20 cellular contexts compared by ENCODE assay signal in the genomic region with DNA sequence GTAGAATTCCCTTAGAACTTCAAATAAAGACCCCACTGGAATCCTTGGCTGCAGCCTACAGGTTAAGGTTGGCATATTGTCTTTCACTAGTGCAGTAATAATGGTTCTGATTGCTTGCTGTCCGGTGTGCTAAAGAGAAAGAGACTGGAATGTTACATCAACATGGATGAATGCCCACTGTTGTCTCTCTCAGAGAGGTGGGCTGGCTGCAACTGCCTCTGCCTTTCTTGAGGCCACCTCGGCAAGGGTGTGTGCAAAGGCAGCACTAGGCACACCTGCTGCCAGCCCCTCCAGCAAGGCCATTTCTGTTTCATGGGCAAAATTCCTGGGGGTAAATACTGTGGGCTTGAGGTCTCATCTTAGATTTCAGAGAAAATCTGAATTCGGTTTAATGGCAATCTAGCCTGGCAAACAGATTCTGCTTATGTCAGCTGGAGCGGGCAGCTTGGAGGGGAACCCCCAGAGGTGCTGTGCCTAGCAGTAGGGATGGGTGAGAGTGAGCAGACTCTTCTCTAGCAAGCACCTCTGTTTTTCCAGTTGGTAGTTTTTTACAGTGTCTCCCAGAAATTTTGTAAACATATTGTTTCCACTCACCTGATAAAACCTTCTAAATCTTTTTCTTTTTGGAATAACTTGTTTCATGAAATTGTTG.
"Had no signal": no experiment of that assay in that cellular context is flagged by ENCODE, and none has a peak within 500 bp of the region (broad histone marks: within the 10 kb centered on the region; RNA-seq: fewer than 3 reads in every experiment).

No MANE protein-coding gene starts in this region.

- H2AFZ ChIP-seq: hepatocyte had no signal

- H3K36me3 Mint-ChIP-seq: natural killer cell had no signal

- H3K4me3 ChIP-seq: hepatocyte, right atrium auricular region, tibial nerve had no signal

- DNase-seq: activated CD4-positive, alpha-beta T cell treated with anti-CD3 and anti-CD28 coated beads, Interleukin-2, amount 50 U/mL, for 1 hour; activated CD4-positive, CD25-positive, alpha-beta regulatory T cell; activated CD8-positive, alpha-beta memory T cell treated with anti-CD3 and anti-CD28 coated beads for 24 hours; activated naive CD8-positive, alpha-beta T cell treated with anti-CD3 and anti-CD28 coated beads, Interleukin-2, amount 10 ng/mL, durations not matched to agents 7 days and 5 days; anterior cingulate cortex; mesenchymal stem cell; natural killer cell; small intestine; stimulated activated CD4-positive, alpha-beta T cell treated with anti-CD3 and anti-CD28 coated beads, Interleukin-4, amount 100 ng/mL, for 24 hours; stimulated activated naive CD4-positive, alpha-beta T cell treated with Interleukin-2 at 50 U/mL for 16 hours; substantia nigra; T-helper 2 cell had no signal

- H3K36me3 ChIP-seq: right atrium auricular region, tibial nerve had no signal

- H3K4me1 Mint-ChIP-seq: activated naive CD8-positive, alpha-beta T cell treated with anti-CD3 and anti-CD28 coated beads, Interleukin-2, amount 10 ng/mL, durations not matched to agents 7 days and 5 days had no signal

- H3K9me3 Mint-ChIP-seq: activated naive CD8-positive, alpha-beta T cell treated with anti-CD3 and anti-CD28 coated beads, Interleukin-2, amount 10 ng/mL, durations not matched to agents 7 days and 5 days; activated T-helper 1 cell treated with anti-CD3 and anti-CD28 coated beads, Interleukin-12 subunit alpha, Interleukin-12 subunit beta, Interleukin-2, Interleukin-4 antibody, amounts not matched to agents 30 ng/mL and 10 ng/mL and 1 ng/mL, durations not matched to agents 14 hours and 24 hours and 36 hours; natural killer cell had no signal

- H3K27ac Mint-ChIP-seq: activated naive CD8-positive, alpha-beta T cell treated with anti-CD3 and anti-CD28 coated beads, Interleukin-2, amount 10 ng/mL, durations not matched to agents 7 days and 5 days; activated T-helper 1 cell treated with anti-CD3 and anti-CD28 coated beads, Interleukin-12 subunit alpha, Interleukin-12 subunit beta, Interleukin-2, Interleukin-4 antibody, amounts not matched to agents 30 ng/mL and 10 ng/mL and 1 ng/mL, durations not matched to agents 14 hours and 24 hours and 36 hours; natural killer cell had no signal

- H3K4me2 ChIP-seq: hepatocyte had no signal

- H3K9me3 ChIP-seq: right atrium auricular region, tibial nerve had no signal

- FAIRE-seq: bronchial epithelial cell, keratinocyte, small intestine, TTC549 had no signal

- H3K27me3 Mint-ChIP-seq: activated naive CD8-positive, alpha-beta T cell treated with anti-CD3 and anti-CD28 coated beads, Interleukin-2, amount 10 ng/mL, durations not matched to agents 7 days and 5 days had no signal

- H3K27ac ChIP-seq: hepatocyte, right atrium auricular region, tibial nerve had no signal

- ATAC-seq: esophagus mucosa, natural killer cell had no signal

- H3K27me3 ChIP-seq: hepatocyte, right atrium auricular region, tibial nerve had no signal

- H3K4me3 Mint-ChIP-seq: activated naive CD8-positive, alpha-beta T cell treated with anti-CD3 and anti-CD28 coated beads, Interleukin-2, amount 10 ng/mL, durations not matched to agents 7 days and 5 days; activated T-helper 1 cell treated with anti-CD3 and anti-CD28 coated beads, Interleukin-12 subunit alpha, Interleukin-12 subunit beta, Interleukin-2, Interleukin-4 antibody, amounts not matched to agents 30 ng/mL and 10 ng/mL and 1 ng/mL, durations not matched to agents 14 hours and 24 hours and 36 hours; natural killer cell had no signal
